In genomic region chr10:103966671-103967432, GRCh38 we compare ENCODE assay signal across 1 cellular context.
TF ChIP-seq lines count a peak whose summit lies in the region.

Gene SLK (plus strand): TSS chr10:103967140. CDS start chr10:103967746, 606 bp downstream.

TF ChIP-seq in K562, 482 proteins besides CTCF, POLR2A, EP300 and RAD21 (continued from another document and continues in another):
- TF ChIP-seq ZBTB11 (CRISPR knock-in tag; IDR thresholded peaks at IDR 0.05) (peak in 1 of 3 experiments; percentile 83; a peak in 2 of 6 replicates), DIDO1 (tag; IDR thresholded peaks at IDR 0.05; ENCODE audit: low read depth) (no peak), AFF1 (IDR thresholded peaks at IDR 0.05; ENCODE audit: low read depth in 1 of 2, partially characterized antibody in 2 of 2) (peak in 1 of 2 experiments; percentile 70), TFAP4 (CRISPR knock-in tag; IDR thresholded peaks at IDR 0.05; ENCODE audit: borderline replicate concordance) (peak; percentile 24; the same call in 1 of the 2 replicates), CXXC5 (CRISPR knock-in tag; IDR thresholded peaks at IDR 0.05) (peak; percentile 83), FOXJ2 (tag; IDR thresholded peaks at IDR 0.05) (peak; percentile 54; the same call in 1 of the 2 replicates), ZNF668 (CRISPR knock-in tag; IDR thresholded peaks at IDR 0.05) (0 out of 2 replicates have a peak, but pooled peaks have one; percentile 28), EGR1 (conservative IDR thresholded peaks at IDR 0.05) (peak; percentile 29), TBP (optimal IDR thresholded peaks at IDR 0.05; ENCODE audit: low read depth, low read length) (peak; percentile 60), ID3 (CRISPR knock-in tag; IDR thresholded peaks at IDR 0.05) (no peak), ID3 (tag; IDR thresholded peaks at IDR 0.05) (peak; percentile 80), HDAC8 (tag; IDR thresholded peaks at IDR 0.05) (0 out of 2 replicates have a peak, but pooled peaks have one; percentile 22), ZNF175 (CRISPR knock-in tag; IDR thresholded peaks at IDR 0.05; ENCODE audit: low read depth) (0 out of 2 replicates have a peak, but pooled peaks have one; percentile 55), CREB1 (IDR thresholded peaks at IDR 0.05) (0 out of 2 replicates have a peak, but pooled peaks have one; percentile 16), CREB1 (CRISPR knock-in tag; IDR thresholded peaks at IDR 0.05) (no peak), ZNF395 (CRISPR knock-in tag; IDR thresholded peaks at IDR 0.05) (peak; percentile 95), HDAC3 (IDR thresholded peaks at IDR 0.05; ENCODE audit: borderline replicate concordance, partially characterized antibody) (no peak), ZBTB9 (CRISPR knock-in tag; IDR thresholded peaks at IDR 0.05) (0 out of 2 replicates have a peak, but pooled peaks have one; percentile 48), HDAC1 (IDR thresholded peaks at IDR 0.05) (peak in 1 of 2 experiments; percentile 54; a peak in 2 of 4 replicates), ESRRA (IDR thresholded peaks at IDR 0.05; ENCODE audit: borderline replicate concordance, low read depth) (peak; percentile 90), ZNF584 (CRISPR knock-in tag; IDR thresholded peaks at IDR 0.05; ENCODE audit: low read depth) (peak; percentile 73; the same call in 1 of the 2 replicates), ZNF766 (CRISPR knock-in tag; conservative IDR thresholded peaks at IDR 0.05) (peak; percentile 96), SAFB (IDR thresholded peaks at IDR 0.05; ENCODE audit: borderline replicate concordance, low read depth, low read length) (peak; percentile 88), USF2 (CRISPR knock-in tag; IDR thresholded peaks at IDR 0.05) (0 out of 2 replicates have a peak, but pooled peaks have one; percentile 23), ZNF644 (tag; IDR thresholded peaks at IDR 0.05; ENCODE audit: low read depth) (peak; percentile 96), ZKSCAN1 (IDR thresholded peaks at IDR 0.05; ENCODE audit: low read depth, low read length) (no peak), THAP12 (CRISPR knock-in tag; IDR thresholded peaks at IDR 0.05) (peak; percentile 96), TAF1 (IDR thresholded peaks at IDR 0.05; ENCODE audit: control insufficient read depth, extremely low read depth, insufficient read depth, low read length, severe bottlenecking) (peak; percentile 84), MEIS2 (IDR thresholded peaks at IDR 0.05; ENCODE audit: partially characterized antibody) (peak; percentile 53), TCF15 (CRISPR knock-in tag; IDR thresholded peaks at IDR 0.05) (0 out of 2 replicates have a peak, but pooled peaks have one; percentile 51), TAF7 (tag; IDR thresholded peaks at IDR 0.05) (peak; percentile 42; the same call in 1 of the 2 replicates), L3MBTL2 (IDR thresholded peaks at IDR 0.05) (no peak), XRCC3 (IDR thresholded peaks at IDR 0.05) (no peak), MAX (CRISPR knock-in tag; IDR thresholded peaks at IDR 0.05) (peak; percentile 45), PHF8 (IDR thresholded peaks at IDR 0.05; ENCODE audit: borderline replicate concordance, low read length) (peak; percentile 74; the same call in 1 of the 2 replicates), RBFOX2 (IDR thresholded peaks at IDR 0.05; ENCODE audit: low read depth, low read length) (peak; percentile 84), BACH1 (tag; IDR thresholded peaks at IDR 0.05) (peak; percentile 74; the same call in 1 of the 2 replicates), GATAD2A (IDR thresholded peaks at IDR 0.05) (no peak), NFIC (IDR thresholded peaks at IDR 0.05) (peak; percentile 48; the same call in 1 of the 2 replicates), EHMT2 (IDR thresholded peaks at IDR 0.05) (no peak), ZNF740 (CRISPR knock-in tag; IDR thresholded peaks at IDR 0.05) (peak; percentile 41; the same call in 1 of the 2 replicates), ZNF740 (tag; IDR thresholded peaks at IDR 0.05) (no peak), ZNF449 (CRISPR knock-in tag; IDR thresholded peaks at IDR 0.05) (no peak), TEAD1 (CRISPR knock-in tag; IDR thresholded peaks at IDR 0.05) (peak in 1 of 2 experiments; percentile 67; a peak in 1 of 4 replicates), DMBX1 (CRISPR knock-in tag; IDR thresholded peaks at IDR 0.05; ENCODE audit: borderline replicate concordance) (peak; percentile 91), GATAD2B (IDR thresholded peaks at IDR 0.05; ENCODE audit: borderline replicate concordance) (peak; percentile 78), NFRKB (IDR thresholded peaks at IDR 0.05; ENCODE audit: low read depth) (peak; percentile 55; the same call in 1 of the 2 replicates)
